8 cellular contexts compared by ENCODE assay signal in genomic region chr18:23689031-23689615, GRCh38. TPM values are rescaled to one million over a fixed set of nuclear protein-coding genes. Genes with fewer than 3 reads are reported as not detected.
DNase-seq lines count a peak whose midpoint lies in the region; ATAC-seq, FAIRE-seq and TF ChIP-seq lines count a peak whose summit lies in the region.

Gene LAMA3, plus strand, starts transcription at chr18:23689453. Its CDS starts 231 bp downstream, at chr18:23689684.

- H3K18ac ChIP-seq in H1 (ENCODE audit: extremely low read depth, low read length) (peak within 1 kb of the TSS; percentile 71), mesenchymal stem cell (ENCODE audit: low read depth in 1 of 2, low read length in 2 of 2) (no peak within 1 kb of the TSS)

- H4K20me1 ChIP-seq in H1 (replicated peaks in 1 of 2; ENCODE audit: control insufficient read depth in 1 of 2, insufficient read depth in 2 of 2, low read length in 2 of 2) = peaks cover 0 to 2% of the 10 kb centered on the region in 2 experiments

- H3K23me2 ChIP-seq in H1 (ENCODE audit: low read depth, low read length) = peaks cover 13% of the 10 kb centered on the region; the same call in 1 of the 2 replicates

- no peak within 1 kb of the TSS for H4K5ac ChIP-seq in H1 (ENCODE audit: insufficient read length, low read depth, low read length)

- 0 out of 4 replicates have a peak, but pooled peaks of 1 of the 3 experiments have one; percentile 13 for TF ChIP-seq CTCF in H1 (IDR thresholded peaks at IDR 0.05; ENCODE audit: control extremely low read depth in 1 of 3, insufficient read depth in 1 of 3, low read depth in 1 of 3, low read length in 3 of 3)

- no peak within 1 kb of the TSS for H2AK5ac ChIP-seq in H1 (ENCODE audit: low read depth, low read length)
- H2AK5ac ChIP-seq in mesenchymal stem cell (ENCODE audit: low read length, severe bottlenecking) = no peak within 1 kb of the TSS

- H3K4me2 ChIP-seq in H1 (ENCODE audit: insufficient read depth in 1 of 2, low read depth in 2 of 2, low read length in 2 of 2) (peak within 1 kb of the TSS; percentile 82 to 86), mesenchymal stem cell (ENCODE audit: low read length, poor library complexity, severe bottlenecking) (peak within 1 kb of the TSS; percentile 98)

- no peak within 1 kb of the TSS for H3K14ac ChIP-seq in H1 (ENCODE audit: insufficient read length)
- no peak within 1 kb of the TSS for H3K14ac ChIP-seq in mesenchymal stem cell (ENCODE audit: low read length in 2 of 2)

- H2BK120ac ChIP-seq in H1 (replicated peaks; ENCODE audit: low read depth, low read length) (no peak within 1 kb of the TSS), mesenchymal stem cell (ENCODE audit: low read depth, low read length) (no peak within 1 kb of the TSS)

- H3K9me3 ChIP-seq in H1 (ENCODE audit: insufficient read depth in 2 of 2, low read depth in 1 of 2, low read length in 1 of 2) (no peaks in the 10 kb centered on the region), mesenchymal stem cell (ENCODE audit: control insufficient read depth, low read length) (no peaks in the 10 kb centered on the region), stomach smooth muscle (ENCODE audit: control insufficient read depth in 2 of 2, low read length in 2 of 2) (no peaks in the 10 kb centered on the region)

- peak; percentile 72 for FAIRE-seq in GM12891 (lab: Jason Lieb, UNC)
- peak; percentile 68 for FAIRE-seq in H1 (lab: Jason Lieb, UNC)

- H3K4ac ChIP-seq in H1 (replicated peaks; ENCODE audit: insufficient read length, low read depth, low read length) (no peak within 1 kb of the TSS), mesenchymal stem cell (ENCODE audit: low read depth in 1 of 2, low read length in 2 of 2) (no peak within 1 kb of the TSS)

- H2BK15ac ChIP-seq in H1 (ENCODE audit: low read length) (0 out of 2 replicates have a peak within 1 kb of the TSS, but pooled peaks have one; percentile 31), mesenchymal stem cell (ENCODE audit: low read depth, poor library complexity, severe bottlenecking) (no peak within 1 kb of the TSS)

- no peak within 1 kb of the TSS for H2BK20ac ChIP-seq in H1 (ENCODE audit: low read length)

- H3K23ac ChIP-seq in H1 (ENCODE audit: insufficient read length) (no peak within 1 kb of the TSS), mesenchymal stem cell (ENCODE audit: low read length in 2 of 2) (peak within 1 kb of the TSS in 1 of 2 experiments; percentile 98)

- no peak within 1 kb of the TSS for H3K56ac ChIP-seq in H1 (replicated peaks; ENCODE audit: insufficient read length, low read depth, low read length)

- no peak within 1 kb of the TSS for H3K27ac ChIP-seq in H1 (ENCODE audit: low read depth, low read length)
- H3K27ac ChIP-seq in mesenchymal stem cell (ENCODE audit: low read length, poor library complexity, severe bottlenecking) = no peak within 1 kb of the TSS
- no peak within 1 kb of the TSS for H3K27ac ChIP-seq in stomach smooth muscle (ENCODE audit: low read length)

- no peaks in the 10 kb centered on the region for H3K79me1 ChIP-seq in H1 (ENCODE audit: low read depth, low read length)
- no peaks in the 10 kb centered on the region for H3K79me1 ChIP-seq in mesenchymal stem cell (replicated peaks; ENCODE audit: low read length, poor library complexity, severe bottlenecking)

- H3K27me3 ChIP-seq in H1 (replicated peaks in 1 of 4; ENCODE audit: control insufficient read depth in 3 of 4, extremely low read depth in 1 of 4, insufficient read depth in 3 of 4, low read length in 3 of 4) (peaks cover 11 to 35% (median 29%) of the 10 kb centered on the region in 4 experiments), mesenchymal stem cell (ENCODE audit: control insufficient read depth in 1 of 2, insufficient read depth in 1 of 2, low read length in 2 of 2) (peaks cover 3 to 5% of the 10 kb centered on the region in 2 experiments), stomach smooth muscle (ENCODE audit: control insufficient read depth in 1 of 2, insufficient read depth in 2 of 2, low read length in 2 of 2) (peaks cover 5 to 24% of the 10 kb centered on the region in 2 donors)

- no peaks in the 10 kb centered on the region for H3K79me2 ChIP-seq in H1 (ENCODE audit: control insufficient read depth in 1 of 2, insufficient read depth in 2 of 2, low read length in 2 of 2)

- CTCF ChIA-PET in H1 (lab: Charles Lee; ENCODE audit: partially characterized antibody) = interaction anchor here (0.6 kb wide), 1 partner anchor 9 kb away, joined by 3 read pairs; no protein-coding TSS in a partner anchor

- peak within 1 kb of the TSS; percentile 34; the same call in 1 of the 2 replicates for H2AFZ ChIP-seq in H1 (ENCODE audit: low read length)
- no peak within 1 kb of the TSS for H2AFZ ChIP-seq in mesenchymal stem cell (ENCODE audit: low read depth, low read length)

- 7% methylated on average over 20 of the region's 45 CpGs; no CpG with 5 or more reads in 1 of the 2 experiments for WGBS in H1 (ENCODE audit: extremely low coverage in 1 of 2, insufficient coverage in 1 of 2, insufficient read length in 1 of 2, insufficient replicate concordance in 2 of 2, low coverage in 1 of 2, low lambda C conversion rate in 2 of 2, missing lambda C conversion rate in 1 of 2), 2 experiments
- 4% methylated on average over 44 of the region's 45 CpGs for WGBS in mesenchymal stem cell

- H3K9ac ChIP-seq in H1 (replicated peaks in 1 of 4; ENCODE audit: extremely low read depth in 1 of 4, low read depth in 3 of 4, low read length in 3 of 4) (peak within 1 kb of the TSS in 1 of 4 experiments; percentile 80; a peak in 1 of 7 replicates), mesenchymal stem cell (ENCODE audit: low read length) (peak within 1 kb of the TSS; percentile 63), stomach smooth muscle (ENCODE audit: low read length in 2 of 2) (no peak within 1 kb of the TSS)

- H3K36me3 ChIP-seq in H1 (ENCODE audit: control insufficient read depth in 2 of 4, insufficient read depth in 4 of 4, low read length in 3 of 4) = no peaks in the 10 kb centered on the region
- H3K36me3 ChIP-seq in mesenchymal stem cell (ENCODE audit: control insufficient read depth in 1 of 2, insufficient read depth in 2 of 2, low read depth in 1 of 2, low read length in 2 of 2) = no peaks in the 10 kb centered on the region
- no peaks in the 10 kb centered on the region for H3K36me3 ChIP-seq in stomach smooth muscle (ENCODE audit: control insufficient read depth in 2 of 2, insufficient read depth in 2 of 2, low read length in 2 of 2)

- POLR2A ChIA-PET in H1 (lab: Charles Lee; ENCODE audit: partially characterized antibody) = interaction anchor here (1.5 kb wide), 1 partner anchor 11 kb away, joined by 3 read pairs; no protein-coding TSS in a partner anchor

- peak within 1 kb of the TSS; percentile 92; the same call in 1 of the 2 replicates for H4K8ac ChIP-seq in H1 (ENCODE audit: extremely low read depth, insufficient read depth, low read length)
- no peak within 1 kb of the TSS for H4K8ac ChIP-seq in mesenchymal stem cell (ENCODE audit: low read length)

- no peak within 1 kb of the TSS for H2BK12ac ChIP-seq in H1 (ENCODE audit: low read depth, low read length)
- no peak within 1 kb of the TSS for H2BK12ac ChIP-seq in mesenchymal stem cell (ENCODE audit: low read length in 2 of 2)

- peaks cover 0 to 7% (median 5%) of the 10 kb centered on the region in 4 experiments; a peak in 3 of 7 replicates for H3K4me1 ChIP-seq in H1 (replicated peaks in 1 of 4; ENCODE audit: control insufficient read depth in 3 of 4, insufficient read depth in 4 of 4, low read length in 3 of 4)
- peaks cover 19% of the 10 kb centered on the region for H3K4me1 ChIP-seq in mesenchymal stem cell (ENCODE audit: control insufficient read depth, insufficient read depth, low read depth, low read length)
- H3K4me1 ChIP-seq in stomach smooth muscle (ENCODE audit: control insufficient read depth, insufficient read depth, low read length) = peaks cover 15% of the 10 kb centered on the region

- no peak for TF ChIP-seq EP300 in H1 (IDR thresholded peaks at IDR 0.05; ENCODE audit: borderline replicate concordance in 1 of 2, low read depth in 2 of 2, low read length in 2 of 2)

- no peak for TF ChIP-seq POLR2A in GM12891 (IDR thresholded peaks at IDR 0.05; ENCODE audit: low read depth, low read length)
- TF ChIP-seq POLR2A in H1 (IDR thresholded peaks at IDR 0.05; ENCODE audit: control extremely low read depth in 1 of 2, low read depth in 2 of 2, low read length in 2 of 2) = no peak

- no peak for ATAC-seq in GM18519 (IDR thresholded peaks at IDR 0.05; ENCODE audit: low FRiP score, unreplicated experiment)
- no peak for ATAC-seq in GM18498 (IDR thresholded peaks at IDR 0.05; ENCODE audit: unreplicated experiment)

- peak within 1 kb of the TSS; percentile 44 to 68 (median 50) for H3K4me3 ChIP-seq in H1 (ENCODE audit: extremely low read depth in 1 of 4, insufficient read depth in 2 of 4, low read depth in 3 of 4, low read length in 4 of 4)
- peak within 1 kb of the TSS; percentile 68 to 76 for H3K4me3 ChIP-seq in mesenchymal stem cell (ENCODE audit: insufficient read depth in 1 of 2, low read depth in 1 of 2, low read length in 2 of 2)
- peak within 1 kb of the TSS; percentile 65 to 72 for H3K4me3 ChIP-seq in stomach smooth muscle (ENCODE audit: low read length in 2 of 2)

- no peak within 1 kb of the TSS for H2BK5ac ChIP-seq in H1 (ENCODE audit: low read depth, low read length)
- no peak within 1 kb of the TSS for H2BK5ac ChIP-seq in mesenchymal stem cell (ENCODE audit: low read depth, low read length, poor library complexity, severe bottlenecking)

- DNase-seq in GM12891 (ENCODE audit: insufficient read length, low spot score) = no peak
- peak; percentile 1 for DNase-seq in MV-4-11 (lab: John Stamatoyannopoulos, UW)
- peak; percentile 41 for DNase-seq in activated CD4-positive, alpha-beta T cell treated with anti-CD3 and anti-CD28 coated beads for 48 hours
- peak in 1 of 2 experiments; percentile 73 for DNase-seq in H1 (ENCODE audit: low read depth in 1 of 2, low spot score in 2 of 2)
- peak; percentile 33 for DNase-seq in mesenchymal stem cell

- no peak within 1 kb of the TSS for H4K91ac ChIP-seq in H1 (replicated peaks; ENCODE audit: insufficient read length, low read length)
- H4K91ac ChIP-seq in mesenchymal stem cell (ENCODE audit: low read length) = no peak within 1 kb of the TSS

- TF ChIP-seq RAD21 in H1 (IDR thresholded peaks at IDR 0.05 in 1 of 2, conservative IDR thresholded peaks at IDR 0.05 in 1 of 2; ENCODE audit: low read depth in 2 of 2, low read length in 2 of 2) = no peak

RNA-seq across cellular contexts. Expression of gene LAMA3, which starts in this region (rescaled TPM):
- 0.86 TPM for polyA plus RNA-seq in GM12891 (2012; ENCODE audit: low read depth, missing spikeins)
- 3.3 and 5.0 TPM in 2 replicates for total RNA-seq in H1 (2021; fragmentation: NEBNext Ultra II Directional; extraction: Animal tissue kit (Norgen Biotek cat#: 25700))
- 0.58 and 0.76 TPM in 2 replicates for polyA plus RNA-seq in H1 (2011; rRNA removed)
- polyA plus RNA-seq in H1 (2011; cell fraction: cytosol; rRNA removed) = 0.69 TPM
- 3.6 TPM for polyA plus RNA-seq in H1 (2011; cell fraction: nucleus; rRNA removed)
- polyA plus RNA-seq in H1 (2012, experiment 1 of 2) = 0.71 to 1.3 TPM (median 1.1 TPM) in 4 replicates
- 0.21 TPM for polyA plus RNA-seq in H1 (2012, experiment 2 of 2)
- polyA plus RNA-seq in H1 (2013, experiment 1 of 2) = 1.7 TPM
- 1.6 TPM for polyA plus RNA-seq in H1 (2013, experiment 2 of 2)
- polyA minus RNA-seq in H1 (2011; rRNA and poly(A)+ RNA removed) = 1.0 and 2.9 TPM in 2 replicates
- 1.3 TPM for polyA minus RNA-seq in H1 (2011; cell fraction: cytosol; rRNA and poly(A)+ RNA removed)
- 2.5 TPM for polyA minus RNA-seq in H1 (2011; cell fraction: nucleus; rRNA and poly(A)+ RNA removed)
- polyA plus RNA-seq in mesenchymal stem cell (2013, experiment 1 of 2) = 0.23 TPM
- 0.15 TPM for polyA plus RNA-seq in mesenchymal stem cell (2013, experiment 2 of 2)
